ENCODE assay signal across 9 cellular contexts in the genomic region with DNA sequence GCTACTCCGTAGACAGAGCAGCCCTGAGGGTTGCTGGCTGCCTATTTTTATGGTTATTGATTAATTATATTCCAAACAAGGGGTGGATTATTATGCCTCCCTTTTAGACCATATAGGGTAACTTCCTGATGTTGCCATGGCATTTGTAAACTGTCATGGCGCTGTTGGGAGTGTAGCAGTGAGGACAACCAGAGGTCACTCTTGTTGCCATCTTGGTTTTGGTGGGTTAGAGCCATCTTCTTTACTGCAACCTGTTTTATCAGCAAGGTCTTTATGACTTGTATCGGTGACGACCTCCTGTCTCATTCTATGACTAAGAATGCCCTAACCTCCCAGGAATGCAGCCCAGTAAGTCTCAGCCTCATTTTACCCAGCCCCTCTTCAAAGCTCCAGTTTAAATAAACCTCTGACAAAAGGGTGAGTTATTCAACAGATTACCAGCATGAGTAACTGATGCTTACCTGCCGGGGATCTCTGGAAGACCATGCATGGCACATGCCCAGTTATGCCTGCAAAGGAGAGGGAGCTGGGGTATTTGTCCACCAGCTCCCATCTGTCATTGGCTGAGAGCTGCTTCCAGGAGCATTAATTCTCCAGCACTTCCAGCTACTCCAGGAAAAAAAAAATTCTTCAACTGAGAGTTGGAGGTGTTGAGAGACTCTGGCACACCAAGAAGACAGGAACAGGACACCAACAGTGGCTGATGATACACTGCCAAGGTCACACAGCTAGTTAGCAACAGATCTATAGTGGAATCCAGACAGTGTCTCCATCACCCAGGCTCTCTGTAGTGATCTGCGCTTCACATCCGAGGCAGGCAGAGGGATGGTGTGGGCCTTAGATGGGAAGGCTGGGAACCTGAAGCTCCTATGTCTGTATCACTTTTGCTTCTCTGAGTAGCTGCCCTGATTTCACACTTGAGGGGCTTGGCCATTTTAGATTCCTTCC. TPM values are rescaled to one million over a fixed set of nuclear protein-coding genes. Genes with fewer than 3 reads are reported as not detected.
DNase-seq lines count a peak whose midpoint lies in the region; ATAC-seq and TF ChIP-seq lines count a peak whose summit lies in the region.
"Had no signal": no experiment of that assay in that cellular context is flagged by ENCODE, and none has a peak within 500 bp of the region (broad histone marks: within the 10 kb centered on the region; RNA-seq: fewer than 3 reads in every experiment).

No MANE protein-coding gene starts in this region.

- no peak for TF ChIP-seq CTCF in fibroblast of mammary gland (conservative IDR thresholded peaks at IDR 0.05; ENCODE audit: control insufficient read depth, insufficient read depth, low read depth, low read length)
- TF ChIP-seq CTCF in sigmoid colon (IDR thresholded peaks at IDR 0.05) = no peak

- no peak for TF ChIP-seq POLR2A in sigmoid colon (IDR thresholded peaks at IDR 0.05)

- no peaks in the 10 kb centered on the region for H3K9me3 ChIP-seq in sigmoid colon

- H3K36me3 ChIP-seq in sigmoid colon = peaks cover 18 to 40% (median 28%) of the 10 kb centered on the region in 4 donors

- H3K27me3 ChIP-seq in sigmoid colon = no peaks in the 10 kb centered on the region

- peak overlapping the region; percentile 20 to 68 (median 56) for H3K27ac ChIP-seq in sigmoid colon

- H3K4me3 ChIP-seq in fibroblast of mammary gland (ENCODE audit: control insufficient read depth, low read depth, low read length) (no peak overlapping the region), sigmoid colon (no peak overlapping the region)

- H3K4me3 Mint-ChIP-seq in activated CD4-positive, alpha-beta T cell treated with anti-CD3 and anti-CD28 coated beads for 36 hours = no peak overlapping the region
- peak overlapping the region in 1 of 3 donors; percentile 9 for H3K4me3 Mint-ChIP-seq in T-cell

- peaks cover 0 to 27% (median 19%) of the 10 kb centered on the region in 4 donors for H3K4me1 ChIP-seq in sigmoid colon

- intact Hi-C loops in activated CD4-positive, alpha-beta T cell treated with anti-CD3 and anti-CD28 coated beads for 36 hours (cut with DNase I, micrococcal nuclease) = loop anchor here (2.0 to 5.0 kb wide), 5 partner anchors 37 to 777 kb away; a partner anchor contains a TSS
- intact Hi-C loops in sigmoid colon (cut with DNase I) = loop anchor here (2.0 to 5.0 kb wide), 2 partner anchors 51 to 92 kb away; no protein-coding TSS in a partner anchor

- no peaks in the 10 kb centered on the region for H3K27me3 Mint-ChIP-seq in activated CD4-positive, alpha-beta T cell treated with anti-CD3 and anti-CD28 coated beads for 36 hours
- H3K27me3 Mint-ChIP-seq in T-cell = no peaks in the 10 kb centered on the region

- CTCF ChIA-PET in activated CD4-positive, alpha-beta T cell treated with anti-CD3 and anti-CD28 coated beads for 36 hours (lab: Charles Lee) = interaction anchor here (0.7 to 6.6 kb wide), 11 partner anchors 10 to 213 kb away, joined by 3 to 61 read pairs (median 5); a partner anchor contains a TSS
- CTCF ChIA-PET in T-cell (lab: Charles Lee) = interaction anchor here (0.6 to 2.0 kb wide), 9 partner anchors 14 to 196 kb away, joined by 3 to 14 read pairs (median 3); a partner anchor contains a TSS

- H3K9me3 Mint-ChIP-seq in activated CD4-positive, alpha-beta T cell treated with anti-CD3 and anti-CD28 coated beads for 36 hours (ENCODE audit: low read depth) = peaks cover 10% of the 10 kb centered on the region
- peaks cover 0 to 5% (median 3%) of the 10 kb centered on the region in 3 donors for H3K9me3 Mint-ChIP-seq in T-cell

- peak overlapping the region; percentile 92 for H3K27ac Mint-ChIP-seq in activated CD4-positive, alpha-beta T cell treated with anti-CD3 and anti-CD28 coated beads for 36 hours
- H3K27ac Mint-ChIP-seq in T-cell = peak overlapping the region; percentile 76 to 81

- POLR2A ChIA-PET in activated CD4-positive, alpha-beta T cell treated with anti-CD3 and anti-CD28 coated beads for 36 hours (lab: Charles Lee) = interaction anchor here (0.6 to 4.1 kb wide), 13 partner anchors 9 to 1665 kb away, joined by 3 to 103 read pairs (median 5); a partner anchor contains a TSS
- POLR2A ChIA-PET in T-cell (lab: Charles Lee) = interaction anchor here in 1 of 2 donors (0.9 kb wide), 1 partner anchor 42 kb away, joined by 4 read pairs; no protein-coding TSS in a partner anchor

- no peak for TF ChIP-seq EP300 in sigmoid colon (IDR thresholded peaks at IDR 0.05)

- 64 to 82% methylated on average over 7 of the region's 7 CpGs for WGBS in sigmoid colon, 2 donors

- DNase-seq in activated CD4-positive, alpha-beta T cell treated with anti-CD3 and anti-CD28 coated beads for 36 hours = peak; percentile 41
- no peak for DNase-seq in activated CD4-positive, alpha-beta T cell treated with anti-CD3 and anti-CD28 coated beads, Interleukin-2, amount 50 U/mL, for 1 hour
- no peak for DNase-seq in T-cell
- DNase-seq in fibroblast of mammary gland (ENCODE audit: low read depth) = peak; percentile 67
- DNase-seq in sigmoid colon = no peak
- no peak for DNase-seq in NCI-H128 (lab: John Stamatoyannopoulos, UW; ENCODE audit: unreplicated experiment)
- DNase-seq: NCI-H1694 treated with DMSO at 0.1 percent for 48 hours had no signal

- peaks cover 78% of the 10 kb centered on the region for H3K4me1 Mint-ChIP-seq in activated CD4-positive, alpha-beta T cell treated with anti-CD3 and anti-CD28 coated beads for 36 hours
- peaks cover 64 to 75% (median 67%) of the 10 kb centered on the region in 3 donors for H3K4me1 Mint-ChIP-seq in T-cell

- ATAC-seq in activated CD4-positive, alpha-beta T cell treated with anti-CD3 and anti-CD28 coated beads for 36 hours = peak; percentile 24
- ATAC-seq in T-cell (replicated peaks in 1 of 4) (no peak), HG03457 (IDR thresholded peaks at IDR 0.05; ENCODE audit: unreplicated experiment) (no peak), HG02870 (IDR thresholded peaks at IDR 0.05; ENCODE audit: unreplicated experiment) (no peak)

- H3K36me3 Mint-ChIP-seq in activated CD4-positive, alpha-beta T cell treated with anti-CD3 and anti-CD28 coated beads for 36 hours (ENCODE audit: low read depth) = peaks cover 66% of the 10 kb centered on the region
- H3K36me3 Mint-ChIP-seq in T-cell = peaks cover 30% of the 10 kb centered on the region

RNA-seq across cellular contexts. Expression of a gene that starts 36.6 kb away (rescaled TPM):
- 10 to 100 TPM; 61.8 to 73.5 TPM for total RNA-seq in activated CD4-positive, alpha-beta T cell treated with anti-CD3 and anti-CD28 coated beads for 36 hours
- total RNA-seq in T-cell (10 to 100 TPM; 35.6 to 44.3 (median 38.2) TPM), sigmoid colon (under 1 TPM in 2 of 4 donors, not detected in 2; 0.27 to 0.28 TPM)
- polyA plus RNA-seq in sigmoid colon = 1 to 10 TPM in 1 of 3 donors, under 1 TPM in 2; under 0.01 to 7.9 (median 0.23) TPM

RNA-seq across cellular contexts. Expression of a gene that starts 51.6 kb away (rescaled TPM):
- total RNA-seq in activated CD4-positive, alpha-beta T cell treated with anti-CD3 and anti-CD28 coated beads for 36 hours = 100 to 1,000 TPM; 185 to 229 TPM
- total RNA-seq in T-cell = 100 to 1,000 TPM; 186 to 281 (median 221) TPM
- 100 to 1,000 TPM in 2 of 4 donors, 10 to 100 TPM in 2; 54.6 to 177 (median 102) TPM for total RNA-seq in sigmoid colon
- polyA plus RNA-seq in sigmoid colon = 100 to 1,000 TPM in 1 of 3 donors, 10 to 100 TPM in 2; 16.9 to 105 (median 19.8) TPM

Comparison
In these comparisons a context has a peak if more than half of its experiments do, and no peak if none do; other contexts are left out.
1. DNase-seq: peak in activated CD4-positive, alpha-beta T cell treated with anti-CD3 and anti-CD28 coated beads for 36 hours (single experiment) and fibroblast of mammary gland (single experiment); none in activated CD4-positive, alpha-beta T cell treated with anti-CD3 and anti-CD28 coated beads, Interleukin-2, amount 50 U/mL, for 1 hour (single experiment), T-cell (0 of 34), sigmoid colon (single experiment) and NCI-H128 (single experiment).
2. RNA of a gene that starts 36.6 kb away (total RNA-seq): 61.8 to 73.5 TPM in activated CD4-positive, alpha-beta T cell treated with anti-CD3 and anti-CD28 coated beads for 36 hours and 35.6 to 44.3 TPM in T-cell; 0.27 to 0.28 TPM in sigmoid colon; every median in the first group is over 10 times any median in the second.